17 cellular contexts compared by ENCODE assay signal in genomic region chr3:127137757-127138536, GRCh38. TPM values are rescaled to one million over a fixed set of nuclear protein-coding genes. Genes with fewer than 3 reads are reported as not detected.
"Had no signal": no experiment of that assay in that cellular context is flagged by ENCODE, and none has a peak within 500 bp of the region (broad histone marks: within the 10 kb centered on the region; RNA-seq: fewer than 3 reads in every experiment).

No MANE protein-coding gene starts in this region.

- DNase-seq: activated B cell treated with CpG ODN at 0.5 μM for 24 hours; activated CD4-positive, alpha-beta T cell treated with anti-CD3 and anti-CD28 coated beads, Interleukin-2, amount 10 ng/mL, durations not matched to agents 24 days and 14 days; activated CD8-positive, alpha-beta T cell treated with anti-CD3 and anti-CD28 coated beads, Interleukin-2, amount 10 ng/mL, durations not matched to agents 7 days and 5 days; activated naive CD4-positive, alpha-beta T cell; aorta; erythroblast; naive B cell; stimulated activated naive CD8-positive, alpha-beta T cell treated with anti-CD3 and anti-CD28 coated beads, Interleukin-15, amount 100 ng/mL, for 72 hours; SW 1271 had no signal

- H3K4me3 ChIP-seq: gastroesophageal sphincter, lung, neural progenitor cell, upper lobe of left lung had no signal

- ATAC-seq: activated CD8-positive, alpha-beta T cell treated with anti-CD3 and anti-CD28 coated beads, Interleukin-2, amount 10 ng/mL, durations not matched to agents 7 days and 5 days; stimulated activated naive CD8-positive, alpha-beta T cell treated with anti-CD3 and anti-CD28 coated beads, Interleukin-15, amount 100 ng/mL, for 72 hours had no signal

- H3K27ac ChIP-seq: neural progenitor cell, upper lobe of left lung had no signal

- H3K9me3 ChIP-seq: gastroesophageal sphincter, upper lobe of left lung had no signal

- H3K9ac ChIP-seq: neural progenitor cell had no signal

- H3K27me3 ChIP-seq: gastroesophageal sphincter had no signal

- H3K36me3 ChIP-seq: gastroesophageal sphincter, neural progenitor cell, upper lobe of left lung had no signal

- H3K4me2 ChIP-seq: neural progenitor cell had no signal

- H2AFZ ChIP-seq: neural progenitor cell had no signal

RNA-seq across cellular contexts. Expression of gene PRR23E, which starts 55.0 kb away (rescaled TPM):
- total RNA-seq: activated B cell treated with CpG ODN at 0.5 μM for 24 hours; activated CD4-positive, alpha-beta T cell treated with anti-CD3 and anti-CD28 coated beads, Interleukin-2, amount 10 ng/mL, durations not matched to agents 24 days and 14 days; activated CD8-positive, alpha-beta T cell treated with anti-CD3 and anti-CD28 coated beads, Interleukin-2, amount 10 ng/mL, durations not matched to agents 7 days and 5 days; aorta; dermis microvascular lymphatic vessel endothelial cell; gastroesophageal sphincter; lung; SK-MEL-5; T-helper 2 cell treated with Interferon-gamma antibody and Interleukin-4, amounts not matched to agents 100 ng/mL and 5 ng/mL, for 36 hours; temporal lobe; upper lobe of left lung had no signal
- polyA plus RNA-seq: aorta, lung had no signal
